29 cellular contexts compared by ENCODE assay signal in genomic region chr18:27769152-27769551, GRCh38.
A peak's percentile ranks its signal among the peaks of the same experiment; 100 is the strongest.
DNase-seq lines count a peak whose midpoint lies in the region; ATAC-seq, FAIRE-seq and TF ChIP-seq lines count a peak whose summit lies in the region.
"Had no signal": no experiment of that assay in that cellular context is flagged by ENCODE, and none has a peak within 500 bp of the region (broad histone marks: within the 10 kb centered on the region; RNA-seq: fewer than 3 reads in every experiment).

No MANE protein-coding gene starts in this region.

- no peak for FAIRE-seq in GM12892 (lab: Jason Lieb, UNC)
- FAIRE-seq: astrocyte, H1, pancreas, small intestine had no signal

- no peak overlapping the region for H3K9ac ChIP-seq in smooth muscle cell (ENCODE audit: low read depth)

- intact Hi-C loops in A673 (cut with micrococcal nuclease; ENCODE audit: unreplicated experiment): no loop called here

- POLR2A ChIA-PET in A673 (lab: Charles Lee; ENCODE audit: low non-redundant PET): no interaction called here
- POLR2A ChIA-PET in HEK293 (lab: Yijun Ruan, JAX): interaction anchor here (0.6 kb wide), 1 partner anchor 408 kb away, joined by 4 read pairs; the partner anchor contains the start of gene CDH2

- H3K27me3 ChIP-seq in A673 (replicated peaks; ENCODE audit: insufficient read depth, low read depth, low read length, poor library complexity) (peaks cover 96% of the 10 kb centered on the region), foreskin keratinocyte (no peaks in the 10 kb centered on the region), smooth muscle cell (ENCODE audit: low read depth) (peaks cover 9% of the 10 kb centered on the region)
- H3K27me3 ChIP-seq: cardiac muscle cell, colonic mucosa, pancreas had no signal

- H2AFZ ChIP-seq in smooth muscle cell (ENCODE audit: low read depth): no peak overlapping the region
- H2AFZ ChIP-seq: PC-9 had no signal

- 75% methylated on average over 1 of the region's 1 CpG for WGBS in smooth muscle cell (ENCODE audit: low lambda C conversion rate)

- peak; percentile 70 for ATAC-seq in foreskin keratinocyte
- ATAC-seq in GM21825 (IDR thresholded peaks at IDR 0.05; ENCODE audit: unreplicated experiment): no peak
- ATAC-seq: activated naive CD8-positive, alpha-beta T cell treated with anti-CD3 and anti-CD28 coated beads, Interleukin-2, amount 50 U/mL, for 24 hours; left colon; pancreas; T-helper 17 cell had no signal

- peak; percentile 7 for DNase-seq in A673 (ENCODE audit: low spot score)
- DNase-seq in NCI-H510A treated with DMSO at 0.1 percent for 48 hours (lab: John Stamatoyannopoulos, UW): peak; percentile 60
- no peak for DNase-seq in foreskin keratinocyte
- no peak for DNase-seq in HuH-7 (ENCODE audit: low spot score)
- DNase-seq in GM12892 (ENCODE audit: insufficient read length): no peak
- no peak for DNase-seq in smooth muscle cell (lab: John Stamatoyannopoulos, UW; ENCODE audit: unreplicated experiment)
- DNase-seq: activated naive CD4-positive, alpha-beta T cell; activated naive CD8-positive, alpha-beta T cell treated with anti-CD3 and anti-CD28 coated beads, Interleukin-2, amount 50 U/mL, for 24 hours; CD4-positive, alpha-beta memory T cell; colonic mucosa; effector CD8-positive, alpha-beta T cell; GF-D8; immature natural killer cell; KBM-7; left colon; NCI-H1417 treated with DMSO at 0.1 percent for 48 hours; nephron progenitor cell; pancreas; PC-9; Right ventricle myocardium superior; small intestine; stimulated activated naive CD4-positive, alpha-beta T cell treated with Interleukin-2 at 50 U/mL for 16 hours; T-helper 17 cell had no signal

- H3K27ac ChIP-seq in A673 (ENCODE audit: low read depth, low read length, poor library complexity, severe bottlenecking): no peak overlapping the region
- no peak overlapping the region for H3K27ac ChIP-seq in HEK293 (ENCODE audit: extremely low read depth, low read depth, low read length)
- H3K27ac ChIP-seq in foreskin keratinocyte: no peak overlapping the region
- no peak overlapping the region for H3K27ac ChIP-seq in smooth muscle cell (ENCODE audit: low read depth)
- H3K27ac ChIP-seq: cardiac muscle cell, colonic mucosa, epithelial cell of prostate, pancreas, PC-9 had no signal

- H3K79me2 ChIP-seq in smooth muscle cell (ENCODE audit: low read depth): no peaks in the 10 kb centered on the region

- CTCF ChIA-PET in A673 (lab: Charles Lee): no interaction called here
- CTCF ChIA-PET in HEK293 (lab: Yijun Ruan, JAX): interaction anchor here (0.9 kb wide), 1 partner anchor 19 kb away, joined by 3 read pairs; no protein-coding TSS in a partner anchor

- H3K4me3 ChIP-seq in A673 (ENCODE audit: low read depth, low read length, poor library complexity, severe bottlenecking) (no peak overlapping the region), HEK293 (ENCODE audit: low read depth, low read length) (no peak overlapping the region), smooth muscle cell (no peak overlapping the region)
- H3K4me3 ChIP-seq: cardiac muscle cell, colonic mucosa, pancreas, PC-9 had no signal

- no peaks in the 10 kb centered on the region for H3K9me3 ChIP-seq in A673 (ENCODE audit: low read depth, low read length, poor library complexity, severe bottlenecking)
- H3K9me3 ChIP-seq in HEK293 (ENCODE audit: control insufficient read depth, insufficient read depth, low read depth, low read length): no peaks in the 10 kb centered on the region
- no peaks in the 10 kb centered on the region for H3K9me3 ChIP-seq in smooth muscle cell (replicated peaks; ENCODE audit: low read depth)
- H3K9me3 ChIP-seq: colonic mucosa, pancreas had no signal

- no peak for TF ChIP-seq CTCF in A673 (conservative IDR thresholded peaks at IDR 0.05; ENCODE audit: low read depth, low read length)
- no peak for TF ChIP-seq CTCF in HEK293 (tag by site-specific recombination; IDR thresholded peaks at IDR 0.05)
- TF ChIP-seq CTCF in foreskin keratinocyte (conservative IDR thresholded peaks at IDR 0.05): no peak
- TF ChIP-seq CTCF in smooth muscle cell (IDR thresholded peaks at IDR 0.05; ENCODE audit: borderline replicate concordance, insufficient read depth, poor library complexity, severe bottlenecking): no peak

- no peak overlapping the region for H3K4me2 ChIP-seq in smooth muscle cell
- H3K4me2 ChIP-seq: PC-9 had no signal

- H3K4me1 ChIP-seq in A673 (ENCODE audit: insufficient read depth, low read length, poor library complexity, severe bottlenecking) (no peaks in the 10 kb centered on the region), HEK293 (ENCODE audit: control insufficient read depth, insufficient read depth, low read length) (no peaks in the 10 kb centered on the region), foreskin keratinocyte (no peaks in the 10 kb centered on the region), smooth muscle cell (ENCODE audit: low read depth) (no peaks in the 10 kb centered on the region)
- H3K4me1 ChIP-seq: colonic mucosa, pancreas had no signal

- TF ChIP-seq POLR2A in GM12892 (IDR thresholded peaks at IDR 0.05; ENCODE audit: low read depth, low read length): no peak

- no peaks in the 10 kb centered on the region for H4K20me1 ChIP-seq in smooth muscle cell (ENCODE audit: low read depth)

- no peaks in the 10 kb centered on the region for H3K36me3 ChIP-seq in A673 (ENCODE audit: insufficient read depth, low read length, poor library complexity, severe bottlenecking)
- H3K36me3 ChIP-seq in HEK293 (ENCODE audit: control insufficient read depth in 2 of 2, insufficient read depth in 1 of 2, low read length in 2 of 2): no peaks in the 10 kb centered on the region
- no peaks in the 10 kb centered on the region for H3K36me3 ChIP-seq in smooth muscle cell (ENCODE audit: low read depth)
- H3K36me3 ChIP-seq: cardiac muscle cell, colonic mucosa, pancreas had no signal

- BruUV-seq in A673 (replicated peaks; lab: Mats Ljungman, UMichigan): no TSS peak

- H3F3A ChIP-seq in smooth muscle cell (ENCODE audit: low read depth): no peaks in the 10 kb centered on the region

TF ChIP-seq in HEK293, 187 proteins besides CTCF, POLR2A, EP300 and RAD21:
- TF ChIP-seq EGR2 (tag by site-specific recombination; IDR thresholded peaks at IDR 0.05; ENCODE audit: low read depth) (0 out of 2 replicates have a peak, but pooled peaks have one; percentile 7), ZFHX2 (tag by site-specific recombination; conservative IDR thresholded peaks at IDR 0.05) (peak; percentile 30; the same call in 1 of the 2 replicates), ZIC2 (tag by site-specific recombination; IDR thresholded peaks at IDR 0.05) (no peak)

Comparison
In these comparisons a context has a peak if more than half of its experiments do, and no peak if none do; other contexts are left out.
1. DNase-seq: peak in A673 (single experiment) and NCI-H510A treated with DMSO at 0.1 percent for 48 hours (single experiment); none in foreskin keratinocyte (0 of 2), HuH-7 (single experiment), GM12892 (single experiment) and smooth muscle cell (single experiment).